14 cellular contexts compared by ENCODE assay signal in the genomic region with DNA sequence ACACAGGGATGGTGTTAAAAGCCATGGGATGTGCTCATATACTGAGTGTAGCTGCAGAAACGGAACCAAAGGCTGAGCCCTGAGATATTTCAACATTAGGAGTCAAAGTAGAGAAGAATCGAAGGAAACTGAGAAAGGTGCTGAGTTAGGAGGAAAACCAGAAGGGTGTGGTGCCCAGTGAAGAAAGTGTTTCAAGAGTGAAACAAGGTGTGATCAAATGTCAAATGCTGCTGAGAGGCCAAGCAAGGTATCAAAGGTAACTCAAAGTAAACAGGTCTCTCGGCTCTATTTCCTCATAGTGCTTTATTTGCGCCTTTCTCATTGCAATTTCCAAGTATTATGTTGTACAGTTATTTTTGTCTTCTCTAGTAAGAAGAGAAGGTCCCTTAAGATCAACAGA.
"Had no signal": no experiment of that assay in that cellular context is flagged by ENCODE, and none has a peak within 500 bp of the region (broad histone marks: within the 10 kb centered on the region; RNA-seq: fewer than 3 reads in every experiment).

No MANE protein-coding gene starts in this region.

- H3K4me1 ChIP-seq: prostate gland had no signal

- H3K27me3 ChIP-seq: suprapubic skin had no signal

- H3K4me3 Mint-ChIP-seq: nephron progenitor cell, type B pancreatic cell had no signal

- H3K27ac ChIP-seq: prostate gland, suprapubic skin had no signal

- ATAC-seq: right cardiac atrium; stimulated activated naive CD8-positive, alpha-beta T cell treated with anti-CD3 and anti-CD28 coated beads, Interleukin-15, Interleukin-2, amounts not matched to agents 100 U/mL and 50 U/mL, for 24 hours had no signal

- H3K9me3 ChIP-seq: prostate gland, suprapubic skin had no signal

- H3K36me3 ChIP-seq: prostate gland, suprapubic skin had no signal

- H3K27me3 Mint-ChIP-seq: type B pancreatic cell had no signal

- FAIRE-seq: endometrium had no signal

- H3K27ac Mint-ChIP-seq: nephron progenitor cell, type B pancreatic cell had no signal

- H3K4me2 ChIP-seq: smooth muscle cell had no signal

- H3K9me3 Mint-ChIP-seq: nephron progenitor cell had no signal

- H3K4me1 Mint-ChIP-seq: nephron progenitor cell had no signal

- H3K4me3 ChIP-seq: prostate gland, smooth muscle cell, suprapubic skin had no signal

- DNase-seq: activated CD4-positive, alpha-beta T cell treated with anti-CD3 and anti-CD28 coated beads, Interleukin-2, amount 50 U/mL, for 1 hour; activated CD4-positive, CD25-positive, alpha-beta regulatory T cell; activated naive CD4-positive, alpha-beta T cell; foreskin fibroblast; mesendoderm; nephron progenitor cell; occipital lobe; right cardiac atrium; stimulated activated naive CD8-positive, alpha-beta T cell treated with anti-CD3 and anti-CD28 coated beads, Interleukin-15, Interleukin-2, amounts not matched to agents 100 U/mL and 50 U/mL, for 24 hours had no signal
